ENCODE assay signal across 8 cellular contexts in genomic region chr19:39409886-39410619, GRCh38. TPM values are rescaled to one million over a fixed set of nuclear protein-coding genes. Genes with fewer than 3 reads are reported as not detected.
DNase-seq lines count a peak whose midpoint lies in the region; ATAC-seq, FAIRE-seq and TF ChIP-seq lines count a peak whose summit lies in the region.

No MANE protein-coding gene starts in this region.

- H3K79me2 ChIP-seq in OCI-LY7 (ENCODE audit: insufficient read depth, low read depth, low read length) = peaks cover 43% of the 10 kb centered on the region
- H3K79me2 ChIP-seq in neural cell (replicated peaks; ENCODE audit: insufficient read depth, low read length) = peaks cover 16% of the 10 kb centered on the region

- CTCF ChIA-PET in OCI-LY7 (lab: Charles Lee; ENCODE audit: unreplicated experiment) = no interaction called here

- 1% methylated on average over 39 of the region's 39 CpGs for WGBS in urinary bladder

- ATAC-seq in HG03045 (IDR thresholded peaks at IDR 0.05; ENCODE audit: unreplicated experiment) = no peak

- no peak for TF ChIP-seq RAD21 in neural cell (conservative IDR thresholded peaks at IDR 0.05)

- H3K9ac ChIP-seq in neural cell (ENCODE audit: low read length) = peak overlapping the region; percentile 52

- H3K27me3 ChIP-seq in neural cell (ENCODE audit: insufficient read depth, low read depth, low read length) = peaks cover 52% of the 10 kb centered on the region

- no peak for TF ChIP-seq EP300 in neural cell (conservative IDR thresholded peaks at IDR 0.05; ENCODE audit: poor library complexity, severe bottlenecking)

- POLR2A ChIA-PET in OCI-LY7 (lab: Charles Lee) = interaction anchor here (3.1 kb wide), 1 partner anchor 12 kb away, joined by 14 read pairs; no protein-coding TSS in a partner anchor

- FAIRE-seq in GM19239 (lab: Jason Lieb, UNC) = peak; percentile 95

- H3K27ac ChIP-seq in OCI-LY7 (ENCODE audit: low read depth, low read length, poor library complexity, severe bottlenecking) = peak overlapping the region; percentile 91
- no peak overlapping the region for H3K27ac ChIP-seq in neural cell (ENCODE audit: low read length)
- H3K27ac ChIP-seq in urinary bladder (ENCODE audit: low read depth) = peak overlapping the region; percentile 100

- H4K20me1 ChIP-seq in OCI-LY7 (ENCODE audit: insufficient read depth, low read length) (peaks cover 4% of the 10 kb centered on the region), neural cell (ENCODE audit: insufficient read depth) (no peaks in the 10 kb centered on the region)

- H3K9me3 ChIP-seq in OCI-LY7 (ENCODE audit: low read length) = no peaks in the 10 kb centered on the region
- H3K9me3 ChIP-seq in neural cell (ENCODE audit: low read length) = no peaks in the 10 kb centered on the region

- intact Hi-C loops in OCI-LY7 (cut with micrococcal nuclease; ENCODE audit: unreplicated experiment) = loop anchor here (10.0 kb wide), 2 partner anchors 545 to 555 kb away; no protein-coding TSS in a partner anchor

- BruUV-seq in OCI-LY7 (replicated peaks; lab: Mats Ljungman, UMichigan) = no TSS peak

- H3K36me3 ChIP-seq in OCI-LY7 (ENCODE audit: insufficient read depth, low read length) = peaks cover 19% of the 10 kb centered on the region
- no peaks in the 10 kb centered on the region for H3K36me3 ChIP-seq in neural cell (ENCODE audit: insufficient read depth, low read length)
- peaks cover 11% of the 10 kb centered on the region for H3K36me3 ChIP-seq in urinary bladder (ENCODE audit: insufficient read depth)

- H3K4me1 ChIP-seq in OCI-LY7 (ENCODE audit: insufficient read depth, low read length, poor library complexity, severe bottlenecking) (peaks cover 45% of the 10 kb centered on the region), urinary bladder (ENCODE audit: insufficient read depth) (no peaks in the 10 kb centered on the region)

- H3K9me2 ChIP-seq in OCI-LY7 (ENCODE audit: insufficient read depth, low read length) (no peaks in the 10 kb centered on the region), neural cell (ENCODE audit: insufficient read depth, low read length) (no peaks in the 10 kb centered on the region)

- no peak overlapping the region for H2AFZ ChIP-seq in OCI-LY7 (ENCODE audit: low read length)
- H2AFZ ChIP-seq in neural cell (ENCODE audit: low read depth, low read length) = no peak overlapping the region

- H3K4me2 ChIP-seq in OCI-LY7 (ENCODE audit: low read length) (peak overlapping the region; percentile 96), neural cell (ENCODE audit: low read length) (no peak overlapping the region)

- peak; percentile 67 for DNase-seq in AG10803 (ENCODE audit: low read depth)
- no peak for DNase-seq in GM19239 (ENCODE audit: insufficient read length, low spot score)
- peak; percentile 78 for DNase-seq in OCI-LY7 (ENCODE audit: low spot score)
- DNase-seq in activated T-helper 9 cell treated with anti-CD3 and anti-CD28 coated beads, Interleukin-2, amount 50 U/mL, for 16 hours (ENCODE audit: low read depth) = peak; percentile 53
- DNase-seq in fibroblast of pulmonary artery (ENCODE audit: low read depth) = peak; percentile 83

- TF ChIP-seq CTCF in AG10803 (conservative IDR thresholded peaks at IDR 0.05; ENCODE audit: low read length) (peak; percentile 15; the same call in 1 of the 2 replicates), OCI-LY7 (conservative IDR thresholded peaks at IDR 0.05; ENCODE audit: low read length) (no peak), fibroblast of pulmonary artery (IDR thresholded peaks at IDR 0.05; ENCODE audit: low read length, missing control alignments) (no peak), neural cell (IDR thresholded peaks at IDR 0.05; ENCODE audit: poor library complexity, severe bottlenecking) (no peak)

- H3K4me3 ChIP-seq in AG10803 (ENCODE audit: low read length) = peak overlapping the region; percentile 95
- H3K4me3 ChIP-seq in OCI-LY7 (ENCODE audit: low read depth, low read length, poor library complexity, severe bottlenecking) = peak overlapping the region; percentile 96
- peak overlapping the region; percentile 81 for H3K4me3 ChIP-seq in fibroblast of pulmonary artery (replicated peaks; ENCODE audit: low read depth, low read length)
- H3K4me3 ChIP-seq in neural cell (ENCODE audit: low read length) = peak overlapping the region; percentile 67
- H3K4me3 ChIP-seq in urinary bladder (ENCODE audit: low read depth, low read length) = peak overlapping the region; percentile 52

- H3F3A ChIP-seq in neural cell (ENCODE audit: insufficient read depth, low read length, poor library complexity, severe bottlenecking) = no peaks in the 10 kb centered on the region

TF ChIP-seq in neural cell, 6 proteins besides CTCF, POLR2A, EP300 and RAD21:
- TF ChIP-seq REST (IDR thresholded peaks at IDR 0.05; ENCODE audit: borderline replicate concordance) (no peak), POLR2AphosphoS5 (IDR thresholded peaks at IDR 0.05) (no peak), SMC3 (conservative IDR thresholded peaks at IDR 0.05; ENCODE audit: poor library complexity) (no peak), EZH2 (IDR thresholded peaks at IDR 0.05; ENCODE audit: borderline replicate concordance, insufficient read depth, low read length, poor library complexity, severe bottlenecking) (no peak), TAF1 (IDR thresholded peaks at IDR 0.05; ENCODE audit: low read depth) (no peak), MXI1 (conservative IDR thresholded peaks at IDR 0.05; ENCODE audit: poor library complexity, severe bottlenecking) (no peak)

RNA-seq across cellular contexts. Expression of gene PLEKHG2, which starts 2.4 kb away (rescaled TPM):
- 28.3 and 30.4 TPM in 2 replicates for total RNA-seq in OCI-LY7 (2014; rRNA removed; shearing (Covaris generic))
- 65.9 and 68.2 TPM in 2 replicates for total RNA-seq in OCI-LY7 (2022)
- polyA plus RNA-seq in neural cell = 14.3 and 23.2 TPM in 2 replicates
- 52.1 and 58.4 TPM in 2 replicates for polyA minus RNA-seq in neural cell
- 28.9 TPM for total RNA-seq in urinary bladder
- polyA plus RNA-seq in urinary bladder = 30.5 TPM

RNA-seq across cellular contexts. Expression of gene ZFP36, which starts 3.4 kb away (rescaled TPM):
- total RNA-seq in OCI-LY7 (2014; rRNA removed; shearing (Covaris generic)) = 19.4 and 21.8 TPM in 2 replicates
- 55.9 and 57.2 TPM in 2 replicates for total RNA-seq in OCI-LY7 (2022)
- 0.34 TPM in 1 of 2 replicates, not detected in the other for polyA plus RNA-seq in neural cell
- polyA minus RNA-seq in neural cell = 0.24 and 0.35 TPM in 2 replicates
- 13.0 TPM for total RNA-seq in urinary bladder
- polyA plus RNA-seq in urinary bladder = 759 TPM

RNA-seq across cellular contexts. Expression of gene MED29, which starts 18.9 kb away (rescaled TPM):
- 15.7 and 28.3 TPM in 2 replicates for total RNA-seq in OCI-LY7 (2014; rRNA removed; shearing (Covaris generic))
- total RNA-seq in OCI-LY7 (2022) (31.2 and 31.3 TPM in 2 replicates), urinary bladder (14.8 TPM)
- polyA plus RNA-seq in neural cell (39.5 and 52.1 TPM in 2 replicates), urinary bladder (50.0 TPM)
- polyA minus RNA-seq in neural cell = 23.4 and 28.2 TPM in 2 replicates

RNA-seq across cellular contexts. Expression of gene PAF1, which starts 19.1 kb away (rescaled TPM):
- total RNA-seq in OCI-LY7 (2014; rRNA removed; shearing (Covaris generic)) = 33.1 and 35.4 TPM in 2 replicates
- 45.9 and 46.8 TPM in 2 replicates for total RNA-seq in OCI-LY7 (2022)
- polyA plus RNA-seq in neural cell = 37.3 and 67.2 TPM in 2 replicates
- 31.1 and 35.8 TPM in 2 replicates for polyA minus RNA-seq in neural cell
- total RNA-seq in urinary bladder = 11.7 TPM
- 52.8 TPM for polyA plus RNA-seq in urinary bladder

RNA-seq across cellular contexts. Expression of gene RPS16, which starts 25.7 kb away (rescaled TPM):
- 538 and 634 TPM in 2 replicates for total RNA-seq in OCI-LY7 (2014; rRNA removed; shearing (Covaris generic))
- total RNA-seq in OCI-LY7 (2022) = 3,661 and 4,044 TPM in 2 replicates
- polyA plus RNA-seq in neural cell = 22.6 and 31.0 TPM in 2 replicates
- polyA minus RNA-seq in neural cell = 24.6 and 24.7 TPM in 2 replicates
- total RNA-seq in urinary bladder = 27.7 TPM
- 3,259 TPM for polyA plus RNA-seq in urinary bladder
